Comparison of ENCODE assay signal across 29 cellular contexts in the genomic region with DNA sequence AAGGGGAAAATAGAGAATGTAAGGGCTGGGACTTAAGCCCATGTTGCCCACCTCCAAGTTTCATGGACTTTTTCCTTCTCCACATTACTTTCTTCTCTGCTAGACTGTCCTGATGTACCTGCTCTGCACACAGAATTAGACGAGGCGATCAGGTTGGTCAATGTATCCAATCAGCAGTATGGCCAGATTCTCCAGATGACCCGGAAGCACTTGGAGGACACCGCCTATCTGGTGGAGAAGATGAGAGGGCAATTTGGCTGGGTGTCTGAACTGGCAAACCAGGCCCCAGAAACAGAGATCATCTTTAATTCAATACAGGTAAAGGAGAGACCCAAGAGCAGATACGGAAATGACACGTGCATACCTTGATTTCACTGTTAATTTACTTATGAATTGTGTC. TPM values are rescaled to one million over a fixed set of nuclear protein-coding genes. Genes with fewer than 3 reads are reported as not detected.
"Had no signal": no experiment of that assay in that cellular context is flagged by ENCODE, and none has a peak within 500 bp of the region (broad histone marks: within the 10 kb centered on the region; RNA-seq: fewer than 3 reads in every experiment).

No MANE protein-coding gene starts in this region.

- H3K4me3 Mint-ChIP-seq: immature natural killer cell; mesothelial cell of epicardium; naive B cell; natural killer cell treated with Interleukin-12 subunit alpha and Interleukin-12 subunit beta and Interleukin-15 and Interleukin-18, amount 100 ng/mL, for 72 hours; neural crest cell; stimulated activated effector memory CD8-positive, alpha-beta T cell treated with anti-CD3 and anti-CD28 coated beads, Interleukin-12 subunit alpha, Interleukin-12 subunit beta, amount 100 ng/mL, for 72 hours had no signal

- H3K27me3 ChIP-seq: right atrium auricular region, sigmoid colon, stomach, tibial nerve, upper lobe of left lung, uterus had no signal

- H3K27ac Mint-ChIP-seq: immature natural killer cell; mesothelial cell of epicardium; naive B cell; natural killer cell treated with Interleukin-12 subunit alpha and Interleukin-12 subunit beta and Interleukin-15 and Interleukin-18, amount 100 ng/mL, for 72 hours; progenitor cell of endocrine pancreas; stimulated activated effector memory CD8-positive, alpha-beta T cell treated with anti-CD3 and anti-CD28 coated beads, Interleukin-12 subunit alpha, Interleukin-12 subunit beta, amount 100 ng/mL, for 72 hours had no signal

- H3K4me1 Mint-ChIP-seq: immature natural killer cell, mesothelial cell of epicardium, naive B cell had no signal

- DNase-seq: cortex of kidney; effector CD4-positive, alpha-beta T cell; hypothalamus; immature natural killer cell; islet precursor cell; kidney glomerular epithelial cell; mesenchymal stem cell; mucosa of descending colon; naive B cell; sigmoid colon; stimulated activated CD4-positive, alpha-beta T cell treated with anti-CD3 and anti-CD28 coated beads, Interleukin-2, amount 100 ng/mL, for 24 hours; stimulated activated CD4-positive, alpha-beta T cell treated with anti-CD3 and anti-CD28 coated beads, Interleukin-4, amount 100 ng/mL, for 24 hours; stimulated activated naive CD4-positive, alpha-beta T cell treated with Interleukin-2 at 50 U/mL for 16 hours; stomach; upper lobe of left lung; uterus had no signal

- H3K9me3 Mint-ChIP-seq: immature natural killer cell; mesothelial cell of epicardium; naive B cell; natural killer cell treated with Interleukin-12 subunit alpha and Interleukin-12 subunit beta and Interleukin-15 and Interleukin-18, amount 100 ng/mL, for 72 hours; stimulated activated effector memory CD8-positive, alpha-beta T cell treated with anti-CD3 and anti-CD28 coated beads, Interleukin-12 subunit alpha, Interleukin-12 subunit beta, amount 100 ng/mL, for 72 hours had no signal

- H3K27ac ChIP-seq: parathyroid adenoma, right atrium auricular region, sigmoid colon, stomach, thoracic aorta, tibial nerve, upper lobe of left lung, uterus had no signal

- H3K9ac ChIP-seq: parathyroid adenoma had no signal

- H3K36me3 Mint-ChIP-seq: immature natural killer cell; naive B cell; natural killer cell treated with Interleukin-12 subunit alpha and Interleukin-12 subunit beta and Interleukin-15 and Interleukin-18, amount 100 ng/mL, for 72 hours; stimulated activated effector memory CD8-positive, alpha-beta T cell treated with anti-CD3 and anti-CD28 coated beads, Interleukin-12 subunit alpha, Interleukin-12 subunit beta, amount 100 ng/mL, for 72 hours had no signal

- H2AFZ ChIP-seq: parathyroid adenoma had no signal

- H3K9me3 ChIP-seq: mucosa of descending colon, right atrium auricular region, sigmoid colon, stomach, thoracic aorta, tibial nerve, upper lobe of left lung, uterus had no signal

- H3K27me3 Mint-ChIP-seq: progenitor cell of endocrine pancreas had no signal

- H3K4me3 ChIP-seq: mucosa of descending colon, right atrium auricular region, sigmoid colon, stomach, thoracic aorta, tibial nerve, upper lobe of left lung, uterus had no signal

- H3K4me1 ChIP-seq: parathyroid adenoma, right atrium auricular region, sigmoid colon, stomach, tibial nerve, upper lobe of left lung, uterus had no signal

- H3K36me3 ChIP-seq: right atrium auricular region, sigmoid colon, stomach, thoracic aorta, tibial nerve, upper lobe of left lung, uterus had no signal

- ATAC-seq: mucosa of descending colon; natural killer cell treated with Interleukin-12 subunit alpha and Interleukin-12 subunit beta and Interleukin-15 and Interleukin-18, amount 100 ng/mL, for 72 hours; stimulated activated effector memory CD8-positive, alpha-beta T cell treated with anti-CD3 and anti-CD28 coated beads, Interleukin-12 subunit alpha, Interleukin-12 subunit beta, amount 100 ng/mL, for 72 hours had no signal

- H3K79me2 ChIP-seq: parathyroid adenoma had no signal

RNA-seq across cellular contexts. Expression of a gene that starts 44.4 kb away (rescaled TPM):
- total RNA-seq: chondrocyte; dermis microvascular lymphatic vessel endothelial cell; fibroblast of villous mesenchyme; lung microvascular endothelial cell; mucosa of descending colon; natural killer cell treated with Interleukin-12 subunit alpha and Interleukin-12 subunit beta and Interleukin-15 and Interleukin-18, amount 100 ng/mL, for 72 hours had no signal
